14 cellular contexts compared by ENCODE assay signal in the genomic region with DNA sequence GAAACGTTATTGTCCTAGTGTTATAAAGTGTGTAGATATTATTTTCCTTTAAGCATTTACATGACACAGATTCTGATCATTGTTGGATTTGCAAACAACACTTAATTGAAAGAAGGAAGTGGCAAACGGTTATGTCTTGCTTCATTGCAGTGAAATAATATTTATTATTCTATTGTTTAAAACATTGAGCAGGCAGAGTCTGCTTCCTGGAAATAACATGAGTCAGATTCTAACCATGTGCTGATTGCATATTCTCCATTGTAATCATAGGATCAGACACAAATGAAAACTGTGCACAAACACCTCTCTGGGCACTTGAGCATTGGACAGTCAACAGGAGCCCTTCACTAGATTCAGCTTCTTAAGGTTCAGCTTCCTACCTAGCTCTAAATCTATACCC. TPM values are rescaled to one million over a fixed set of nuclear protein-coding genes. Genes with fewer than 3 reads are reported as not detected.
A peak's percentile ranks its signal among the peaks of the same experiment; 100 is the strongest.
DNase-seq lines count a peak whose midpoint lies in the region; ATAC-seq, FAIRE-seq and TF ChIP-seq lines count a peak whose summit lies in the region.
"Had no signal": no experiment of that assay in that cellular context is flagged by ENCODE, and none has a peak within 500 bp of the region (broad histone marks: within the 10 kb centered on the region; RNA-seq: fewer than 3 reads in every experiment).

No MANE protein-coding gene starts in this region.

- CTCF ChIA-PET in endothelial cell of umbilical vein (lab: Charles Lee), result interaction anchor here (1.3 kb wide), 1 partner anchor 24 kb away, joined by 5 read pairs; no protein-coding TSS in a partner anchor
- CTCF ChIA-PET in naive thymus-derived CD4-positive, alpha-beta T cell (lab: Charles Lee), result no interaction called here

- peaks cover 0 to 9% (median 6%) of the 10 kb centered on the region in 7 donors for H3K4me1 Mint-ChIP-seq in naive thymus-derived CD4-positive, alpha-beta T cell
- peaks cover 6 to 14% of the 10 kb centered on the region in 2 donors for H3K4me1 Mint-ChIP-seq in immature natural killer cell
- peaks cover 2 to 14% of the 10 kb centered on the region in 2 donors for H3K4me1 Mint-ChIP-seq in stimulated activated naive B cell treated with anti-CD40 and anti-IgM and Interleukin-4, amounts not matched to agents 10 μg/mL and 1 μg/mL and 100 μg/mL, for 72 hours
- H3K4me1 Mint-ChIP-seq: neural crest cell had no signal

- no TSS peak for BruUV-seq in endothelial cell of umbilical vein (replicated peaks; lab: Mats Ljungman, UMichigan)

- no peaks in the 10 kb centered on the region for H3K27me3 Mint-ChIP-seq in naive thymus-derived CD4-positive, alpha-beta T cell
- H3K27me3 Mint-ChIP-seq in immature natural killer cell (ENCODE audit: low read depth in 3 of 3), result peaks cover 0 to 10% (median 4%) of the 10 kb centered on the region in 3 donors
- H3K27me3 Mint-ChIP-seq in stimulated activated naive B cell treated with anti-CD40 and anti-IgM and Interleukin-4, amounts not matched to agents 10 μg/mL and 1 μg/mL and 100 μg/mL, for 72 hours, result peaks cover 0 to 2% of the 10 kb centered on the region in 2 donors

- H3K79me2 ChIP-seq in endothelial cell of umbilical vein (ENCODE audit: control insufficient read depth, insufficient read depth, low read length), result no peaks in the 10 kb centered on the region

- H3K4me3 ChIP-seq in endothelial cell of umbilical vein (replicated peaks in 1 of 3; ENCODE audit: insufficient read depth in 1 of 3, low read depth in 1 of 3, low read length in 3 of 3), result peak overlapping the region in 1 of 3 experiments; percentile 46
- H3K4me3 ChIP-seq in naive thymus-derived CD4-positive, alpha-beta T cell (ENCODE audit: low read length), result no peak overlapping the region

- H3K9me3 Mint-ChIP-seq in naive thymus-derived CD4-positive, alpha-beta T cell, result peaks cover 0 to 4% (median 0%) of the 10 kb centered on the region in 11 donors
- peaks cover 0 to 4% (median 0%) of the 10 kb centered on the region in 6 donors for H3K9me3 Mint-ChIP-seq in immature natural killer cell
- no peaks in the 10 kb centered on the region for H3K9me3 Mint-ChIP-seq in stimulated activated naive B cell treated with anti-CD40 and anti-IgM and Interleukin-4, amounts not matched to agents 10 μg/mL and 1 μg/mL and 100 μg/mL, for 72 hours
- H3K9me3 Mint-ChIP-seq: activated naive CD4-positive, alpha-beta T cell treated with anti-CD3 and anti-CD28 coated beads for 36 hours; neural crest cell; stimulated activated memory B cell treated with anti-CD40 and anti-IgM and Interleukin-4, amounts not matched to agents 10 μg/mL and 1 μg/mL and 100 μg/mL, for 72 hours had no signal

- H3K36me3 ChIP-seq in endothelial cell of umbilical vein (ENCODE audit: control insufficient read depth in 2 of 2, extremely low read depth in 1 of 2, insufficient read depth in 2 of 2, low read length in 2 of 2), result no peaks in the 10 kb centered on the region
- no peaks in the 10 kb centered on the region for H3K36me3 ChIP-seq in naive thymus-derived CD4-positive, alpha-beta T cell (ENCODE audit: control insufficient read depth in 2 of 3, insufficient read depth in 3 of 3, low read length in 3 of 3)

- H3K4me2 ChIP-seq in endothelial cell of umbilical vein (ENCODE audit: insufficient read depth, low read length), result peak overlapping the region; percentile 92

- no peaks in the 10 kb centered on the region for H3K9me3 ChIP-seq in endothelial cell of umbilical vein (replicated peaks; ENCODE audit: control insufficient read depth, insufficient read depth, low read length)
- no peaks in the 10 kb centered on the region for H3K9me3 ChIP-seq in naive thymus-derived CD4-positive, alpha-beta T cell (ENCODE audit: control insufficient read depth in 2 of 3, low read length in 3 of 3)

- H2AFZ ChIP-seq in endothelial cell of umbilical vein (ENCODE audit: low read depth, low read length), result no peak overlapping the region

- no peak overlapping the region for H3K27ac Mint-ChIP-seq in naive thymus-derived CD4-positive, alpha-beta T cell
- H3K27ac Mint-ChIP-seq in immature natural killer cell, result no peak overlapping the region
- H3K27ac Mint-ChIP-seq in stimulated activated naive B cell treated with anti-CD40 and anti-IgM and Interleukin-4, amounts not matched to agents 10 μg/mL and 1 μg/mL and 100 μg/mL, for 72 hours, result no peak overlapping the region
- H3K27ac Mint-ChIP-seq: activated naive CD4-positive, alpha-beta T cell treated with anti-CD3 and anti-CD28 coated beads for 36 hours; stimulated activated memory B cell treated with anti-CD40 and anti-IgM and Interleukin-4, amounts not matched to agents 10 μg/mL and 1 μg/mL and 100 μg/mL, for 72 hours had no signal

- POLR2A ChIA-PET in endothelial cell of umbilical vein (lab: Charles Lee), result interaction anchor here (1.1 kb wide), 1 partner anchor 10 kb away, joined by 3 read pairs; no protein-coding TSS in a partner anchor
- POLR2A ChIA-PET in naive thymus-derived CD4-positive, alpha-beta T cell (lab: Charles Lee), result no interaction called here

- no peaks in the 10 kb centered on the region for H4K20me1 ChIP-seq in endothelial cell of umbilical vein (replicated peaks; ENCODE audit: control insufficient read depth, extremely low read depth, insufficient read depth, low read length)

- TF ChIP-seq CTCF in endothelial cell of umbilical vein (IDR thresholded peaks at IDR 0.05; ENCODE audit: extremely low read depth in 1 of 2, insufficient read depth in 1 of 2, low read depth in 1 of 2, low read length in 2 of 2), result no peak
- TF ChIP-seq CTCF in GM20000 (IDR thresholded peaks at IDR 0.05; ENCODE audit: extremely low read depth, missing control alignments), result no peak

- H3K27me3 ChIP-seq in endothelial cell of umbilical vein (ENCODE audit: control insufficient read depth in 2 of 2, insufficient read depth in 2 of 2, low read length in 2 of 2), result no peaks in the 10 kb centered on the region
- H3K27me3 ChIP-seq in naive thymus-derived CD4-positive, alpha-beta T cell (ENCODE audit: control insufficient read depth in 2 of 2, insufficient read depth in 2 of 2, low read length in 2 of 2), result no peaks in the 10 kb centered on the region

- peak overlapping the region; percentile 84 for H3K9ac ChIP-seq in endothelial cell of umbilical vein (replicated peaks; ENCODE audit: extremely low read depth, insufficient read depth, low read length)

- no peak for TF ChIP-seq POLR2A in endothelial cell of umbilical vein (IDR thresholded peaks at IDR 0.05; ENCODE audit: low read depth, low read length)

- DNase-seq in GM03348 (ENCODE audit: low spot score) (peak; percentile 49), NCI-H774 (lab: John Stamatoyannopoulos, UW) (peak; percentile 8), endothelial cell of umbilical vein (ENCODE audit: low read depth, low spot score) (peak; percentile 92), GM20000 (ENCODE audit: low spot score) (no peak), immature natural killer cell (no peak)
- no peak for DNase-seq in naive thymus-derived CD4-positive, alpha-beta T cell
- no peak for DNase-seq in stimulated activated naive B cell treated with anti-CD40 and anti-IgM and Interleukin-4, amounts not matched to agents 10 μg/mL and 1 μg/mL and 100 μg/mL, for 72 hours
- DNase-seq: activated CD4-positive, alpha-beta T cell treated with anti-CD3 and anti-CD28 coated beads, Interleukin-2, amount 50 U/mL, for 48 hours; activated naive CD4-positive, alpha-beta T cell treated with anti-CD3 and anti-CD28 coated beads for 36 hours; NCI-H1092 treated with DMSO at 0.1 percent for 48 hours; NCI-H82 had no signal

- no peaks in the 10 kb centered on the region for H3K9me1 ChIP-seq in endothelial cell of umbilical vein (replicated peaks; ENCODE audit: control insufficient read depth, extremely low read depth, insufficient read depth, low read length)

- no peaks in the 10 kb centered on the region for H3K36me3 Mint-ChIP-seq in naive thymus-derived CD4-positive, alpha-beta T cell
- no peaks in the 10 kb centered on the region for H3K36me3 Mint-ChIP-seq in immature natural killer cell
- no peaks in the 10 kb centered on the region for H3K36me3 Mint-ChIP-seq in stimulated activated naive B cell treated with anti-CD40 and anti-IgM and Interleukin-4, amounts not matched to agents 10 μg/mL and 1 μg/mL and 100 μg/mL, for 72 hours
- H3K36me3 Mint-ChIP-seq: stimulated activated memory B cell treated with anti-CD40 and anti-IgM and Interleukin-4, amounts not matched to agents 10 μg/mL and 1 μg/mL and 100 μg/mL, for 72 hours had no signal

- no peak overlapping the region for H3K4me3 Mint-ChIP-seq in naive thymus-derived CD4-positive, alpha-beta T cell
- no peak overlapping the region for H3K4me3 Mint-ChIP-seq in immature natural killer cell
- no peak overlapping the region for H3K4me3 Mint-ChIP-seq in stimulated activated naive B cell treated with anti-CD40 and anti-IgM and Interleukin-4, amounts not matched to agents 10 μg/mL and 1 μg/mL and 100 μg/mL, for 72 hours
- H3K4me3 Mint-ChIP-seq: activated naive CD4-positive, alpha-beta T cell treated with anti-CD3 and anti-CD28 coated beads for 36 hours; neural crest cell; stimulated activated memory B cell treated with anti-CD40 and anti-IgM and Interleukin-4, amounts not matched to agents 10 μg/mL and 1 μg/mL and 100 μg/mL, for 72 hours had no signal

- FAIRE-seq in endothelial cell of umbilical vein (lab: Jason Lieb, UNC), result peak; percentile 88

- peaks cover 30% of the 10 kb centered on the region for H3K4me1 ChIP-seq in endothelial cell of umbilical vein (ENCODE audit: control insufficient read depth, extremely low read depth, insufficient read depth, low read length)
- no peaks in the 10 kb centered on the region for H3K4me1 ChIP-seq in naive thymus-derived CD4-positive, alpha-beta T cell (ENCODE audit: control insufficient read depth in 2 of 2, insufficient read depth in 2 of 2, low read length in 2 of 2)

- intact Hi-C loops in endothelial cell of umbilical vein (cut with micrococcal nuclease), result loop anchor here (1.0 to 5.0 kb wide), 5 partner anchors 23 to 434 kb away; partner anchors contain the start of gene USP25
- intact Hi-C loops in naive thymus-derived CD4-positive, alpha-beta T cell (cut with micrococcal nuclease), result no loop called here

- peak overlapping the region; percentile 100 for H3K27ac ChIP-seq in endothelial cell of umbilical vein (ENCODE audit: insufficient read depth, low read depth, low read length)
- no peak overlapping the region for H3K27ac ChIP-seq in naive thymus-derived CD4-positive, alpha-beta T cell (ENCODE audit: low read depth, low read length)

- dilution Hi-C loops in endothelial cell of umbilical vein (cut with MboI; ENCODE audit: extremely low pct_ligation_motif_present, low sequenced_read_pairs), result no loop called here

- ATAC-seq in naive thymus-derived CD4-positive, alpha-beta T cell, result peak; percentile 60
- no peak for ATAC-seq in HG02970 (IDR thresholded peaks at IDR 0.05; ENCODE audit: low FRiP score, unreplicated experiment)
- no peak for ATAC-seq in stimulated activated naive B cell treated with anti-CD40 and anti-IgM and Interleukin-4, amounts not matched to agents 10 μg/mL and 1 μg/mL and 100 μg/mL, for 72 hours (replicated peaks)
- ATAC-seq: stimulated activated memory B cell treated with anti-CD40 and anti-IgM and Interleukin-4, amounts not matched to agents 10 μg/mL and 1 μg/mL and 100 μg/mL, for 72 hours had no signal

RNA-seq across cellular contexts. Expression of gene USP25, which starts 46.8 kb away (rescaled TPM):
- 66.9 and 67.5 TPM in 2 replicates for total RNA-seq in endothelial cell of umbilical vein
- polyA plus RNA-seq in endothelial cell of umbilical vein (13.6 and 14.4 TPM in 2 replicates), immature natural killer cell (10 to 100 TPM in 1 of 3 donors, 1 to 10 TPM in 2; 9.6 to 12.1 (median 9.8) TPM)
- polyA plus RNA-seq in endothelial cell of umbilical vein (2011; cell fraction: cytosol; rRNA removed), result 17.7 and 18.1 TPM in 2 replicates
- polyA plus RNA-seq in endothelial cell of umbilical vein (2011; cell fraction: nucleus; rRNA removed), result 44.6 and 56.6 TPM in 2 replicates
- 51.0 TPM in 2 replicates for polyA plus RNA-seq in endothelial cell of umbilical vein (2012)
- 66.9 and 78.5 TPM in 2 replicates for polyA minus RNA-seq in endothelial cell of umbilical vein
- 31.7 TPM for polyA minus RNA-seq in endothelial cell of umbilical vein (2011; cell fraction: cytosol; rRNA and poly(A)+ RNA removed)
- polyA minus RNA-seq in endothelial cell of umbilical vein (2011; cell fraction: nucleus; rRNA and poly(A)+ RNA removed), result 227 and 311 TPM in 2 replicates
- total RNA-seq in naive thymus-derived CD4-positive, alpha-beta T cell, result 10 to 100 TPM; 51.0 to 67.4 (median 56.5) TPM
- 10 to 100 TPM in 1 of 2 donors, 1 to 10 TPM in 1; 9.6 to 21.0 TPM for polyA plus RNA-seq in naive thymus-derived CD4-positive, alpha-beta T cell

Comparison
In these comparisons a context has a peak if more than half of its experiments do, and no peak if none do; other contexts are left out.
1. DNase-seq: peak in GM03348 (single experiment), NCI-H774 (single experiment) and endothelial cell of umbilical vein (single experiment); none in naive thymus-derived CD4-positive, alpha-beta T cell (0 of 9), GM20000 (single experiment), immature natural killer cell (0 of 3) and stimulated activated naive B cell treated with anti-CD40 and anti-IgM and Interleukin-4, amounts not matched to agents 10 μg/mL and 1 μg/mL and 100 μg/mL, for 72 hours (single experiment).